In the genomic region with DNA sequence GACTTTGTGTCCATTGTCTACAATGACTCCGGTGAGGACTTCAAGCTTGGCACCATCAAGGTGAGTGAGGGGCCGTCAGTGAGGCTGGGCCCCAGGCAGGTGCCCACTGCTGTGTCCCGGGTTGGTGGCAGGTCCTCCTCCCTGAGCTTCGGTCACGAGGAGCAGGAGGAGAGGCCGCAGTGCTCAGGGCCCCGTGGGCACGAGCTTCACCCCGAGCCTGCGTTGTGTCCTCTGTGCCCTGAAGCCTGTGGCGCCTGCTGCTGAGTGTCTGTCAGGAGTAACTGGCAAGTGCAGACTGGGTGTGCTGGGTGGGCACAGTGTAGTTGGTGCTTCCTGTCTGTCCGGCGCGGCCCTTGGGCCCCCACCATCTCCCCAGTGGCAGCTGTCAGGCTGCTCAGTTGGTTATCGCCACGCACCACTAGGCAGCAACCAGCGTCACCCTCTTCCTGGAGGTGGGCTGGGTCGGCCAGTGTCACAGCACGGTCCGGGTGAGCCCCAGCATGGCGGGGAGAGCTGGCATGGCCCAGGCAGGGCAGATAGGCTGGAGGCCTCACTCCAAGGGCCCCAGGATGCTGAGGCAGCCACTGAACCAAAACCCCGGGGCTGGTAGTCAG, we compare ENCODE assay signal across 13 cellular contexts. TPM values are rescaled to one million over a fixed set of nuclear protein-coding genes. Genes with fewer than 3 reads are reported as not detected.
DNase-seq lines count a peak whose midpoint lies in the region; ATAC-seq and TF ChIP-seq lines count a peak whose summit lies in the region.
"Had no signal": no experiment of that assay in that cellular context is flagged by ENCODE, and none has a peak within 500 bp of the region (broad histone marks: within the 10 kb centered on the region; RNA-seq: fewer than 3 reads in every experiment).

No MANE protein-coding gene starts in this region.

- no peak for ATAC-seq in activated CD4-positive, CD25-positive, alpha-beta regulatory T cell treated with anti-CD3 and anti-CD28 coated beads, Interleukin-2, amount 50 U/mL, for 24 hours
- ATAC-seq in GM19328 (IDR thresholded peaks at IDR 0.05; ENCODE audit: unreplicated experiment), result no peak
- ATAC-seq: Right ventricle myocardium inferior had no signal

- intact Hi-C loops in dorsolateral prefrontal cortex (cut with DNase I), result no loop called here

- peak overlapping the region; percentile 47 to 99 (median 95) for H3K4me2 ChIP-seq in BLaER1 treated with 17β-estradiol and CSF1 and Interleukin-3, amounts not matched to agents 10 nM and 100 nM

- H3K36me3 Mint-ChIP-seq in IgD-negative memory B cell, result peaks cover 5% of the 10 kb centered on the region

- H3K4me1 Mint-ChIP-seq in IgD-negative memory B cell, result peaks cover 0 to 10% (median 7%) of the 10 kb centered on the region in 3 donors

- peak overlapping the region in 3 of 4 donors; percentile 6 to 75 (median 46) for H3K4me3 Mint-ChIP-seq in IgD-negative memory B cell
- H3K4me3 Mint-ChIP-seq: CD4-positive, alpha-beta T cell had no signal

- H4K20me1 ChIP-seq in BLaER1 treated with 17β-estradiol and CSF1 and Interleukin-3, amounts not matched to agents 10 nM and 100 nM, result peaks cover 40 to 97% (median 84%) of the 10 kb centered on the region in 11 experiments

- peak; percentile 35 for DNase-seq in cerebellum (ENCODE audit: low spot score)
- DNase-seq in retina, result peak; percentile 3
- DNase-seq in dorsolateral prefrontal cortex, result no peak
- DNase-seq: CD4-positive, alpha-beta T cell; KG1; NCI-H1092; NCI-H510A treated with DMSO at 0.1 percent for 48 hours had no signal

- peak overlapping the region in 3 of 10 experiments; percentile 1 to 15 (median 5); a peak in 4 of 20 replicates for H3K4me3 ChIP-seq in BLaER1 treated with 17β-estradiol and CSF1 and Interleukin-3, amounts not matched to agents 10 nM and 100 nM
- H3K4me3 ChIP-seq in dorsolateral prefrontal cortex, result no peak overlapping the region
- H3K4me3 ChIP-seq: HAP-1 had no signal

- H3K27me3 ChIP-seq in BLaER1 treated with 17β-estradiol and CSF1 and Interleukin-3, amounts not matched to agents 10 nM and 100 nM, result no peaks in the 10 kb centered on the region
- H3K27me3 ChIP-seq in dorsolateral prefrontal cortex, result no peaks in the 10 kb centered on the region

- H3K27me3 Mint-ChIP-seq in IgD-negative memory B cell, result no peaks in the 10 kb centered on the region
- H3K27me3 Mint-ChIP-seq: CD4-positive, alpha-beta T cell had no signal

- peaks cover 33 to 70% (median 63%) of the 10 kb centered on the region in 10 experiments for H3K4me1 ChIP-seq in BLaER1 treated with 17β-estradiol and CSF1 and Interleukin-3, amounts not matched to agents 10 nM and 100 nM
- H3K4me1 ChIP-seq: HAP-1 had no signal

- H3K36me3 ChIP-seq in BLaER1 treated with 17β-estradiol and CSF1 and Interleukin-3, amounts not matched to agents 10 nM and 100 nM, result peaks cover 61 to 90% (median 81%) of the 10 kb centered on the region in 11 experiments

- peak overlapping the region in 8 of 11 experiments; percentile 29 to 79 (median 48); a peak in 15 of 22 replicates for H3K27ac ChIP-seq in BLaER1 treated with 17β-estradiol and CSF1 and Interleukin-3, amounts not matched to agents 10 nM and 100 nM
- H3K27ac ChIP-seq in dorsolateral prefrontal cortex, result peak overlapping the region in 9 of 59 donors; percentile 8 to 92 (median 26)

- H3K9me3 Mint-ChIP-seq in IgD-negative memory B cell, result no peaks in the 10 kb centered on the region
- H3K9me3 Mint-ChIP-seq: CD4-positive, alpha-beta T cell had no signal

- peak overlapping the region; percentile 35 to 78 (median 39) for H3K27ac Mint-ChIP-seq in IgD-negative memory B cell
- H3K27ac Mint-ChIP-seq: CD4-positive, alpha-beta T cell had no signal

- no peak for TF ChIP-seq CTCF in dorsolateral prefrontal cortex (IDR thresholded peaks at IDR 0.05 in 54 of 56, conservative IDR thresholded peaks at IDR 0.05 in 2 of 56; ENCODE audit: low read depth in 1 of 56, partially characterized antibody in 56 of 56)

- H3K9ac ChIP-seq in BLaER1 treated with 17β-estradiol and CSF1 and Interleukin-3, amounts not matched to agents 10 nM and 100 nM, result peak overlapping the region; percentile 1 to 78 (median 56); a peak in 18 of 22 replicates

- no peaks in the 10 kb centered on the region for H3K9me3 ChIP-seq in BLaER1 treated with 17β-estradiol and CSF1 and Interleukin-3, amounts not matched to agents 10 nM and 100 nM (replicated peaks in 1 of 11)
- H3K9me3 ChIP-seq: HAP-1 had no signal

RNA-seq across cellular contexts. Expression of gene TSC2, which starts 39.1 kb away (rescaled TPM):
- 30.3 TPM for polyA plus RNA-seq in IgD-negative memory B cell
- total RNA-seq in cerebellum (85.0 TPM), dorsolateral prefrontal cortex (100 to 1,000 TPM; 129 to 311 (median 193) TPM)

RNA-seq across cellular contexts. Expression of gene NTHL1, which starts 39.3 kb away (rescaled TPM):
- polyA plus RNA-seq in IgD-negative memory B cell, result 35.2 TPM
- total RNA-seq in cerebellum (14.9 TPM), dorsolateral prefrontal cortex (10 to 100 TPM; 12.2 to 41.4 (median 26.0) TPM)

RNA-seq across cellular contexts. Expression of gene PKD1, which starts 48.8 kb away (rescaled TPM):
- polyA plus RNA-seq in IgD-negative memory B cell, result 7.4 TPM
- total RNA-seq in cerebellum (120 TPM), dorsolateral prefrontal cortex (100 to 1,000 TPM; 194 to 567 (median 327) TPM)

Comparison
In these comparisons a context has a peak if more than half of its experiments do, and no peak if none do; other contexts are left out.
1. DNase-seq: peak in cerebellum (single experiment) and retina (single experiment); none in dorsolateral prefrontal cortex (0 of 10).